In genomic region chr3:38141952-38142273, GRCh38 we compare ENCODE assay signal across 17 cellular contexts. TPM values are rescaled to one million over a fixed set of nuclear protein-coding genes. Genes with fewer than 3 reads are reported as not detected.
DNase-seq lines count a peak whose midpoint lies in the region; ATAC-seq and TF ChIP-seq lines count a peak whose summit lies in the region.
"Had no signal": no experiment of that assay in that cellular context is flagged by ENCODE, and none has a peak within 500 bp of the region (broad histone marks: within the 10 kb centered on the region; RNA-seq: fewer than 3 reads in every experiment).

No MANE protein-coding gene starts in this region.

- 92% methylated on average over 2 of the region's 2 CpGs for WGBS in right cardiac atrium

- no peaks in the 10 kb centered on the region for H3K27me3 ChIP-seq in right cardiac atrium (ENCODE audit: control insufficient read depth, insufficient read depth)

- H3K27ac Mint-ChIP-seq in activated T-cell treated with anti-CD3 and anti-CD28 coated beads, Interleukin-2, amount 50 U/mL, for 24 hours = peak overlapping the region; percentile 67
- H3K27ac Mint-ChIP-seq in IgD-negative memory B cell = peak overlapping the region in 1 of 3 donors; percentile 71
- no peak overlapping the region for H3K27ac Mint-ChIP-seq in endothelial cell (ENCODE audit: unreplicated experiment)
- H3K27ac Mint-ChIP-seq: activated CD4-positive, alpha-beta memory T cell treated with anti-CD3 and anti-CD28 coated beads for 36 hours; activated T-helper 17 cell treated with anti-CD3 and anti-CD28 coated beads, Interleukin-2, amount 50 U/mL, for 72 hours; mesothelial cell of epicardium had no signal

- no peak for ATAC-seq in right cardiac atrium
- no peak for ATAC-seq in GM18502 (IDR thresholded peaks at IDR 0.05; ENCODE audit: poor library complexity, unreplicated experiment)
- ATAC-seq: activated T-helper 17 cell treated with anti-CD3 and anti-CD28 coated beads, Interleukin-2, amount 50 U/mL, for 72 hours; HepG2; left cardiac atrium had no signal

- H3K4me3 ChIP-seq in right cardiac atrium (ENCODE audit: low read length) = no peak overlapping the region

- TF ChIP-seq CTCF in endothelial cell (IDR thresholded peaks at IDR 0.05; ENCODE audit: unreplicated experiment) = no peak

- peaks cover 39% of the 10 kb centered on the region for H3K4me1 Mint-ChIP-seq in activated T-cell treated with anti-CD3 and anti-CD28 coated beads, Interleukin-2, amount 50 U/mL, for 24 hours (ENCODE audit: low read depth)
- peaks cover 20 to 35% (median 23%) of the 10 kb centered on the region in 3 donors for H3K4me1 Mint-ChIP-seq in IgD-negative memory B cell
- H3K4me1 Mint-ChIP-seq in endothelial cell (ENCODE audit: unreplicated experiment) = peaks cover 22% of the 10 kb centered on the region

- no peak overlapping the region for H3K4me3 Mint-ChIP-seq in activated T-cell treated with anti-CD3 and anti-CD28 coated beads, Interleukin-2, amount 50 U/mL, for 24 hours
- H3K4me3 Mint-ChIP-seq in IgD-negative memory B cell (peak overlapping the region; percentile 25 to 90 (median 56)), endothelial cell (ENCODE audit: unreplicated experiment) (peak overlapping the region; percentile 15)
- H3K4me3 Mint-ChIP-seq: activated CD4-positive, alpha-beta memory T cell treated with anti-CD3 and anti-CD28 coated beads for 36 hours had no signal

- intact Hi-C loops in right cardiac atrium (cut with DNase I) = no loop called here

- H3K27me3 Mint-ChIP-seq in activated T-cell treated with anti-CD3 and anti-CD28 coated beads, Interleukin-2, amount 50 U/mL, for 24 hours = no peaks in the 10 kb centered on the region
- no peaks in the 10 kb centered on the region for H3K27me3 Mint-ChIP-seq in IgD-negative memory B cell
- peaks cover 12% of the 10 kb centered on the region for H3K27me3 Mint-ChIP-seq in endothelial cell (ENCODE audit: unreplicated experiment)
- H3K27me3 Mint-ChIP-seq: activated CD4-positive, alpha-beta memory T cell treated with anti-CD3 and anti-CD28 coated beads for 36 hours; activated T-helper 17 cell treated with anti-CD3 and anti-CD28 coated beads, Interleukin-2, amount 50 U/mL, for 72 hours had no signal

- DNase-seq in activated T-cell treated with anti-CD3 and anti-CD28 coated beads, Interleukin-2, amount 50 U/mL, for 24 hours = no peak
- DNase-seq in activated T-cell treated with anti-CD3 and anti-CD28 coated beads for 4 hours = no peak
- no peak for DNase-seq in endothelial cell (ENCODE audit: low spot score)
- peak; percentile 36 for DNase-seq in renal cortical epithelial cell (ENCODE audit: low read depth)
- DNase-seq in right cardiac atrium = no peak
- no peak for DNase-seq in NCI-H524 (lab: John Stamatoyannopoulos, UW)
- DNase-seq: activated CD4-positive, alpha-beta memory T cell treated with anti-CD3 and anti-CD28 coated beads for 36 hours; left cardiac atrium; NCI-H2029; NCI-H774; occipital lobe; substantia nigra had no signal

- H3K9me3 Mint-ChIP-seq in activated T-cell treated with anti-CD3 and anti-CD28 coated beads, Interleukin-2, amount 50 U/mL, for 24 hours = peaks cover 13% of the 10 kb centered on the region
- H3K9me3 Mint-ChIP-seq in IgD-negative memory B cell (peaks cover 0 to 5% (median 2%) of the 10 kb centered on the region in 3 donors), endothelial cell (ENCODE audit: unreplicated experiment) (no peaks in the 10 kb centered on the region)

- peaks cover 8% of the 10 kb centered on the region for H3K4me1 ChIP-seq in right cardiac atrium (ENCODE audit: control insufficient read depth, insufficient read depth, low read length)

- H3K36me3 Mint-ChIP-seq in activated T-cell treated with anti-CD3 and anti-CD28 coated beads, Interleukin-2, amount 50 U/mL, for 24 hours (ENCODE audit: low read depth) = peaks cover 49% of the 10 kb centered on the region
- H3K36me3 Mint-ChIP-seq in IgD-negative memory B cell = peaks cover 4% of the 10 kb centered on the region
- H3K36me3 Mint-ChIP-seq in endothelial cell (ENCODE audit: low read depth, unreplicated experiment) = peaks cover 17% of the 10 kb centered on the region

- H3K27ac ChIP-seq in right cardiac atrium (ENCODE audit: low read length) = no peak overlapping the region

- H3K9me3 ChIP-seq in right cardiac atrium (ENCODE audit: control insufficient read depth, low read length) = no peaks in the 10 kb centered on the region

RNA-seq across cellular contexts. Expression of gene MYD88, which starts 3.5 kb away (rescaled TPM):
- polyA plus RNA-seq in IgD-negative memory B cell (83.0 TPM), right cardiac atrium (8.4 TPM)
- total RNA-seq in endothelial cell (ENCODE audit: unreplicated experiment) (51.0 TPM), renal cortical epithelial cell (22.7 and 28.7 TPM in 2 replicates), right cardiac atrium (10 to 100 TPM; 11.1 to 19.8 (median 13.1) TPM)

RNA-seq across cellular contexts. Expression of gene ACAA1, which starts 5.0 kb away (rescaled TPM):
- polyA plus RNA-seq in IgD-negative memory B cell = 41.8 TPM
- 71.9 TPM for total RNA-seq in endothelial cell (ENCODE audit: unreplicated experiment)
- total RNA-seq in renal cortical epithelial cell = 22.7 and 55.0 TPM in 2 replicates
- total RNA-seq in right cardiac atrium = 10 to 100 TPM; 80.8 to 98.8 (median 88.4) TPM
- 98.8 TPM for polyA plus RNA-seq in right cardiac atrium

RNA-seq across cellular contexts. Expression of gene OXSR1, which starts 23.4 kb away (rescaled TPM):
- polyA plus RNA-seq in IgD-negative memory B cell = 13.0 TPM
- total RNA-seq in endothelial cell (ENCODE audit: unreplicated experiment) = 36.0 TPM
- total RNA-seq in renal cortical epithelial cell = 66.0 and 73.8 TPM in 2 replicates
- 10 to 100 TPM; 20.2 to 39.1 (median 25.1) TPM for total RNA-seq in right cardiac atrium
- 12.9 TPM for polyA plus RNA-seq in right cardiac atrium
